30 cellular contexts compared by ENCODE assay signal in genomic region chr4:99131378-99131777, GRCh38. TPM values are rescaled to one million over a fixed set of nuclear protein-coding genes. Genes with fewer than 3 reads are reported as not detected.
"Had no signal": no experiment of that assay in that cellular context is flagged by ENCODE, and none has a peak within 500 bp of the region (broad histone marks: within the 10 kb centered on the region; RNA-seq: fewer than 3 reads in every experiment).

No MANE protein-coding gene starts in this region.

- H3K27me3 ChIP-seq: colonic mucosa, esophagus squamous epithelium, gastrocnemius medialis, heart right ventricle, left lung had no signal

- H3K27ac ChIP-seq: colonic mucosa, epithelial cell of prostate, esophagus squamous epithelium, gastrocnemius medialis, heart right ventricle, left lung, lower lobe of right lung had no signal

- H3K36me3 ChIP-seq: colonic mucosa, esophagus squamous epithelium, gastrocnemius medialis, heart right ventricle, left lung, lower lobe of right lung had no signal

- DNase-seq: colonic mucosa; cortex of kidney; effector CD8-positive, alpha-beta T cell; effector memory CD8-positive, alpha-beta T cell; endodermal cell; erythroblast; esophagus squamous epithelium; foreskin fibroblast; foreskin melanocyte; gastrocnemius medialis; glutamatergic neuron; head of caudate nucleus; heart right ventricle; hippocampal formation; left cardiac atrium; left lung; left ventricle myocardium superior; lower lobe of right lung; mesenchymal stem cell had no signal

- H3K4me1 ChIP-seq: colonic mucosa, esophagus squamous epithelium, gastrocnemius medialis, heart right ventricle, left lung, lower lobe of right lung had no signal

- H3K9me3 ChIP-seq: colonic mucosa, esophagus squamous epithelium, gastrocnemius medialis, left lung, lower lobe of right lung had no signal

- H3K4me3 ChIP-seq: colonic mucosa, esophagus squamous epithelium, gastrocnemius medialis, heart right ventricle, left lung, lower lobe of right lung had no signal

- ATAC-seq: effector memory CD8-positive, alpha-beta T cell; esophagus mucosa; gastrocnemius medialis; heart right ventricle; left cardiac atrium; left lung; left ventricle myocardium superior; lower lobe of right lung had no signal

- FAIRE-seq: endometrium, islet of Langerhans, keratinocyte had no signal

RNA-seq across cellular contexts. Expression of gene ADH4, which starts 12.7 kb away (rescaled TPM):
- total RNA-seq: chondrocyte, dermis microvascular lymphatic vessel endothelial cell, endodermal cell, glomerular endothelial cell, heart right ventricle, kidney epithelial cell, left lung, left ventricle myocardium superior, lung microvascular endothelial cell, mesothelial cell of epicardium had no signal
- polyA plus RNA-seq: keratinocyte had no signal
